Comparison of ENCODE assay signal across 18 cellular contexts in genomic region chr20:647479-648019, GRCh38. TPM values are rescaled to one million over a fixed set of nuclear protein-coding genes. Genes with fewer than 3 reads are reported as not detected.
DNase-seq lines count a peak whose midpoint lies in the region; ATAC-seq, FAIRE-seq and TF ChIP-seq lines count a peak whose summit lies in the region.
"Had no signal": no experiment of that assay in that cellular context is flagged by ENCODE, and none has a peak within 500 bp of the region (broad histone marks: within the 10 kb centered on the region; RNA-seq: fewer than 3 reads in every experiment).

No MANE protein-coding gene starts in this region.

- BruUV-seq in HepG2 (replicated peaks; lab: Mats Ljungman, UMichigan) (no TSS peak), GM12878 (replicated peaks; lab: Mats Ljungman, UMichigan) (TSS peak; percentile 42)

- CTCF ChIA-PET in HepG2 (lab: Yijun Ruan, JAX; ENCODE audit: low intra/inter-chr PET ratio, low total read pairs) (no interaction called here), HEK293 (lab: Yijun Ruan, JAX) (interaction anchor here (0.6 to 4.1 kb wide), 11 partner anchors 20 to 293 kb away, joined by 3 to 130 read pairs (median 4); no protein-coding TSS in a partner anchor), GM12878 (lab: Yijun Ruan, JAX) (interaction anchor here (0.8 to 7.5 kb wide), 8 partner anchors 10 to 293 kb away, joined by 3 to 190 read pairs (median 30); partner anchors contain the start of gene CSNK2A1)

- H3K4me1 ChIP-seq in HepG2 (ENCODE audit: insufficient read depth, low read length): peaks cover 55% of the 10 kb centered on the region
- peaks cover 0 to 23% (median 5%) of the 10 kb centered on the region in 4 donors for H3K4me1 ChIP-seq in right lobe of liver
- H3K4me1 ChIP-seq in HEK293 (ENCODE audit: control insufficient read depth, insufficient read depth, low read length): no peaks in the 10 kb centered on the region
- peaks cover 6% of the 10 kb centered on the region; the same call in 1 of the 2 replicates for H3K4me1 ChIP-seq in GM12878 (ENCODE audit: control insufficient read depth, insufficient read depth, low read length)

- no peak overlapping the region for H2AFZ ChIP-seq in HepG2 (ENCODE audit: low read length)
- H2AFZ ChIP-seq in GM12878 (ENCODE audit: control insufficient read depth, low read depth, low read length): no peak overlapping the region

- no peak for ATAC-seq in HepG2
- ATAC-seq in right lobe of liver: no peak
- no peak for ATAC-seq in GM12878

- H3K4me2 ChIP-seq in HepG2 (ENCODE audit: low read depth, low read length) (no peak overlapping the region), GM12878 (ENCODE audit: control insufficient read depth, insufficient read depth) (no peak overlapping the region)

- POLR2A ChIA-PET in HepG2 (lab: Yijun Ruan, JAX) (interaction anchor here (0.7 to 2.1 kb wide), 2 partner anchors 91 to 105 kb away, joined by 4 to 5 read pairs; no protein-coding TSS in a partner anchor), HEK293 (lab: Yijun Ruan, JAX) (no interaction called here), GM12878 (lab: Charles Lee) (no interaction called here)

- TF ChIP-seq EP300 in HepG2 (IDR thresholded peaks at IDR 0.05; ENCODE audit: low read depth in 2 of 2, low read length in 2 of 2) (no peak), HepG2 (CRISPR knock-in tag; IDR thresholded peaks at IDR 0.05; ENCODE audit: borderline replicate concordance) (peak; percentile 28; the same call in 1 of the 2 replicates), GM12878 (IDR thresholded peaks at IDR 0.05; ENCODE audit: borderline replicate concordance in 1 of 2, control insufficient read depth in 1 of 2, low read depth in 2 of 2, low read length in 2 of 2) (no peak)

- H3K4me3 ChIP-seq in HepG2 (replicated peaks in 1 of 3; ENCODE audit: insufficient read depth in 1 of 3, low read depth in 2 of 3, low read length in 3 of 3) (no peak overlapping the region), right lobe of liver (no peak overlapping the region), HEK293 (ENCODE audit: low read depth, low read length) (no peak overlapping the region), GM12878 (no peak overlapping the region)

- TF ChIP-seq RAD21 in HepG2 (CRISPR knock-in tag; IDR thresholded peaks at IDR 0.05) (no peak), GM12878 (IDR thresholded peaks at IDR 0.05; ENCODE audit: insufficient read depth, low read depth, low read length) (no peak)

- TF ChIP-seq POLR2A in HepG2 (IDR thresholded peaks at IDR 0.05; ENCODE audit: insufficient read depth in 1 of 2, low read depth in 2 of 2, low read length in 2 of 2): 0 out of 4 replicates have a peak, but pooled peaks of 1 of the 2 experiments have one; percentile 43
- no peak for TF ChIP-seq POLR2A in right lobe of liver (IDR thresholded peaks at IDR 0.05)
- no peak for TF ChIP-seq POLR2A in GM12878 (IDR thresholded peaks at IDR 0.05; ENCODE audit: low read depth, low read length)

- intact Hi-C loops in HepG2 (cut with micrococcal nuclease; ENCODE audit: unreplicated experiment): loop anchor here (5.0 kb wide), 2 partner anchors 105 to 285 kb away; partner anchors contain the start of gene CSNK2A1
- intact Hi-C loops in right lobe of liver (cut with DNase I): no loop called here
- intact Hi-C loops in GM12878 (cut with micrococcal nuclease; ENCODE audit: unreplicated experiment): no loop called here

- H3K27ac ChIP-seq in HepG2 (ENCODE audit: extremely low read length, insufficient read depth, low read length) (peak overlapping the region; percentile 52), right lobe of liver (no peak overlapping the region), HEK293 (ENCODE audit: extremely low read depth, low read depth, low read length) (no peak overlapping the region), GM12878 (ENCODE audit: control insufficient read depth, insufficient read depth) (no peak overlapping the region), temporal lobe (ENCODE audit: low read depth, low read length) (peak overlapping the region; percentile 3)
- H3K27ac ChIP-seq: C4-2B had no signal

- peaks cover 11 to 34% of the 10 kb centered on the region in 2 experiments for H3K36me3 ChIP-seq in HepG2 (replicated peaks in 1 of 2; ENCODE audit: control insufficient read depth in 1 of 2, insufficient read depth in 2 of 2, low read length in 2 of 2)
- H3K36me3 ChIP-seq in right lobe of liver: peaks cover 0 to 31% (median 15%) of the 10 kb centered on the region in 4 donors
- H3K36me3 ChIP-seq in HEK293 (ENCODE audit: control insufficient read depth in 2 of 2, insufficient read depth in 1 of 2, low read length in 2 of 2): peaks cover 5 to 45% of the 10 kb centered on the region in 2 experiments; a peak in 2 of 3 replicates
- H3K36me3 ChIP-seq in GM12878 (ENCODE audit: control insufficient read depth in 2 of 2, insufficient read depth in 2 of 2, low read length in 1 of 2): peaks cover 0 to 4% of the 10 kb centered on the region in 2 experiments; a peak in 3 of 4 replicates

- peaks cover 10% of the 10 kb centered on the region for H3K79me2 ChIP-seq in HepG2 (ENCODE audit: insufficient read depth, low read length)
- peaks cover 10% of the 10 kb centered on the region for H3K79me2 ChIP-seq in GM12878 (ENCODE audit: control insufficient read depth, insufficient read depth, low read length)

- SMC1A ChIA-PET in GM12878 (lab: Charles Lee; ENCODE audit: uncharacterized antibody, unreplicated experiment): interaction anchor here (1.4 to 5.2 kb wide), 3 partner anchors 11 to 86 kb away, joined by 3 to 75 read pairs (median 8); no protein-coding TSS in a partner anchor

- H4K20me1 ChIP-seq in HepG2 (ENCODE audit: insufficient read depth, low read length) (peaks cover 7% of the 10 kb centered on the region), GM12878 (ENCODE audit: control insufficient read depth, insufficient read depth) (no peaks in the 10 kb centered on the region)

- DNase-seq in HepG2 (ENCODE audit: low spot score) (no peak), right lobe of liver (no peak), GM12878 (ENCODE audit: low read depth, low spot score) (no peak), COLO668 (lab: John Stamatoyannopoulos, UW; ENCODE audit: unreplicated experiment) (no peak), NCI-H446 treated with DMSO at 0.1 percent for 48 hours (lab: John Stamatoyannopoulos, UW) (no peak)
- DNase-seq: AML-193; CD4-positive, alpha-beta T cell; DMS79 treated with DMSO at 0.1 percent for 48 hours; GF-D8; H9 had no signal

- H3K9me3 ChIP-seq in HepG2 (ENCODE audit: low read length) (no peaks in the 10 kb centered on the region), right lobe of liver (no peaks in the 10 kb centered on the region), HEK293 (ENCODE audit: control insufficient read depth, insufficient read depth, low read depth, low read length) (no peaks in the 10 kb centered on the region), GM12878 (replicated peaks; ENCODE audit: control insufficient read depth, insufficient read depth, low read length) (no peaks in the 10 kb centered on the region)

- H3K9ac ChIP-seq in HepG2 (ENCODE audit: insufficient read depth, low read depth, low read length) (no peak overlapping the region), GM12878 (ENCODE audit: control insufficient read depth, insufficient read depth, low read length) (no peak overlapping the region)

- RAD21 ChIA-PET in GM12878 (lab: Charles Lee; ENCODE audit: unreplicated experiment): interaction anchor here (1.4 to 4.3 kb wide), 2 partner anchors 85 to 87 kb away, joined by 5 to 29 read pairs; no protein-coding TSS in a partner anchor

- FAIRE-seq in HepG2 (lab: Jason Lieb, UNC) (no peak), GM12878 (lab: Jason Lieb, UNC) (no peak)
- FAIRE-seq: GM19239, H1 had no signal

- in situ Hi-C loops in HepG2 (cut with HindIII; ENCODE audit: extremely low pct_ligation_motif_present, low pct_unique_long_range_greater_than_20kb) (loop anchor here (5.0 to 10.0 kb wide), 2 partner anchors 85 to 293 kb away; no protein-coding TSS in a partner anchor), GM12878 (cut with MboI) (loop anchor here (5.0 kb wide), 2 partner anchors 85 to 295 kb away; no protein-coding TSS in a partner anchor)

- no peaks in the 10 kb centered on the region; a peak in 1 of 5 replicates for H3K27me3 ChIP-seq in HepG2 (ENCODE audit: control insufficient read depth in 1 of 2, insufficient read depth in 2 of 2, low read length in 2 of 2)
- H3K27me3 ChIP-seq in right lobe of liver: no peaks in the 10 kb centered on the region
- H3K27me3 ChIP-seq in GM12878 (replicated peaks in 1 of 2; ENCODE audit: control insufficient read depth in 2 of 2, insufficient read depth in 2 of 2, low read length in 1 of 2): no peaks in the 10 kb centered on the region

- TF ChIP-seq CTCF in HepG2 (CRISPR knock-in tag; IDR thresholded peaks at IDR 0.05) (no peak), right lobe of liver (IDR thresholded peaks at IDR 0.05) (no peak), HEK293 (tag by site-specific recombination; IDR thresholded peaks at IDR 0.05) (no peak), GM12878 (IDR thresholded peaks at IDR 0.05 in 2 of 3, conservative IDR thresholded peaks at IDR 0.05 in 1 of 3; ENCODE audit: control insufficient read depth in 2 of 3, extremely low read depth in 1 of 3, insufficient read depth in 1 of 3, low read depth in 3 of 3, low read length in 3 of 3) (no peak)

- WGBS in HepG2 (ENCODE audit: low lambda C conversion rate): 94% methylated on average over 2 of the region's 2 CpGs
- 100% methylated on average over 1 of the region's 2 CpGs for WGBS in right lobe of liver (ENCODE audit: insufficient coverage, low coverage, low lambda C conversion rate, missing lambda C conversion rate)
- WGBS in GM12878 (ENCODE audit: insufficient coverage, insufficient replicate concordance, low lambda C conversion rate, missing lambda C conversion rate): 96% methylated on average over 2 of the region's 2 CpGs

RNA-seq across cellular contexts. Expression of gene SRXN1, which starts 5.5 kb away (rescaled TPM):
- total RNA-seq in HepG2 (2016; rRNA removed; fragmentation: Illumina TruSeq; extraction: Trizol) (87.7 and 98.2 TPM in 2 replicates), right lobe of liver (100 to 1,000 TPM in 2 of 6 experiments, 10 to 100 TPM in 4; 14.4 to 166 (median 46.0) TPM), GM12878 (2014; rRNA removed) (19.3 and 20.5 TPM in 2 replicates), GM12878 (2014; rRNA removed; fragmentation: Illumina TruSeq; extraction: Trizol) (14.4 and 14.8 TPM in 2 replicates), GM12878 (2021) (15.8 and 16.0 TPM in 2 replicates), temporal lobe (8.9 TPM)
- total RNA-seq in HepG2 (2016; cell fraction: cytosol; rRNA removed; fragmentation: Illumina TruSeq; extraction: Trizol; ENCODE audit: low read depth): 26.2 and 26.7 TPM in 2 replicates
- total RNA-seq in HepG2 (2016; cell fraction: insoluble cytoplasmic fraction; rRNA removed; fragmentation: Illumina TruSeq; extraction: Trizol): 85.6 and 95.5 TPM in 2 replicates
- 86.8 and 92.3 TPM in 2 replicates for total RNA-seq in HepG2 (2016; cell fraction: membrane; rRNA removed; fragmentation: Illumina TruSeq; extraction: Trizol)
- 37.3 and 40.4 TPM in 2 replicates for total RNA-seq in HepG2 (2016; cell fraction: nucleus; rRNA removed; fragmentation: Illumina TruSeq; extraction: Trizol)
- polyA plus RNA-seq in HepG2 (2011; rRNA removed) (29.9 and 41.3 TPM in 2 replicates), GM12878 (2011; rRNA removed) (17.6 and 17.8 TPM in 2 replicates), GM12878 (2014; fragmentation: Illumina TruSeq; extraction: Trizol) (19.3 and 19.6 TPM in 2 replicates), GM12878 (2014; fragmentation: Nextera tagmentation; extraction: Ambion mirVana) (1 to 10 TPM; 4.1 to 7.5 TPM), GM12878 (2014; rRNA removed) (13.7 and 14.2 TPM in 2 replicates), GM12878 (2016; fragmentation: Nextera tagmentation; extraction: Ambion mirVana) (10 to 100 TPM; 15.2 to 17.9 TPM)
- polyA plus RNA-seq in HepG2 (2011; cell fraction: cytosol; rRNA removed): 26.1 and 37.8 TPM in 2 replicates
- polyA plus RNA-seq in HepG2 (2011; cell fraction: nucleus; rRNA removed): 10.4 and 16.8 TPM in 2 replicates
- 39.7 and 59.3 TPM in 2 replicates for polyA plus RNA-seq in HepG2 (2012)
- 18.8 and 21.5 TPM in 2 replicates for polyA plus RNA-seq in HepG2 (2016; cell fraction: cytosol; fragmentation: Illumina TruSeq; extraction: Trizol; ENCODE audit: low read depth)
- 78.8 and 84.6 TPM in 2 replicates for polyA plus RNA-seq in HepG2 (2016; cell fraction: insoluble cytoplasmic fraction; fragmentation: Illumina TruSeq; extraction: Trizol; ENCODE audit: low read depth)
- 49.8 and 51.3 TPM in 2 replicates for polyA plus RNA-seq in HepG2 (2016; cell fraction: membrane; fragmentation: Illumina TruSeq; extraction: Trizol; ENCODE audit: low read depth)
- 53.3 and 55.5 TPM in 2 replicates for polyA plus RNA-seq in HepG2 (2016; cell fraction: nucleus; fragmentation: Illumina TruSeq; extraction: Trizol; ENCODE audit: insufficient read depth, low read depth)
- polyA minus RNA-seq in HepG2 (2011; rRNA and poly(A)+ RNA removed; ENCODE audit: low replicate concordance): 29.6 and 43.5 TPM in 2 replicates
- polyA minus RNA-seq in HepG2 (2011; cell fraction: cytosol; rRNA and poly(A)+ RNA removed): 17.1 and 26.2 TPM in 2 replicates
- 8.4 and 15.7 TPM in 2 replicates for polyA minus RNA-seq in HepG2 (2011; cell fraction: nucleus; rRNA and poly(A)+ RNA removed)
- total RNA-seq in GM12878 (2013; cell fraction: nucleolus; rRNA removed): 3.0 and 4.5 TPM in 2 replicates
- polyA plus RNA-seq in GM12878 (2011; ENCODE audit: low read depth): 8.8 TPM
- polyA plus RNA-seq in GM12878 (2011; cell fraction: cytosol; rRNA removed): 12.6 and 14.4 TPM in 2 replicates
- polyA plus RNA-seq in GM12878 (2011; cell fraction: nucleus; rRNA removed): 7.6 and 8.1 TPM in 2 replicates
- 9.3 and 9.8 TPM in 2 replicates for polyA plus RNA-seq in GM12878 (2012)
- polyA minus RNA-seq in GM12878 (2011; rRNA and poly(A)+ RNA removed): 12.8 and 17.8 TPM in 2 replicates
- 6.3 and 6.7 TPM in 2 replicates for polyA minus RNA-seq in GM12878 (2011; cell fraction: cytosol; rRNA and poly(A)+ RNA removed)
- 2.3 and 3.5 TPM in 2 replicates for polyA minus RNA-seq in GM12878 (2011; cell fraction: nucleus; rRNA and poly(A)+ RNA removed)

RNA-seq across cellular contexts. Expression of gene SCRT2, which starts 28.1 kb away (rescaled TPM):
- total RNA-seq in HepG2 (2016; rRNA removed; fragmentation: Illumina TruSeq; extraction: Trizol) (not detected in 2 replicates), right lobe of liver (not detected), GM12878 (2014; rRNA removed) (not detected in 2 replicates), GM12878 (2014; rRNA removed; fragmentation: Illumina TruSeq; extraction: Trizol) (not detected in 2 replicates), GM12878 (2021) (not detected in 2 replicates), temporal lobe (4.7 TPM)
- total RNA-seq in HepG2 (2016; cell fraction: cytosol; rRNA removed; fragmentation: Illumina TruSeq; extraction: Trizol; ENCODE audit: low read depth): not detected in 2 replicates
- total RNA-seq in HepG2 (2016; cell fraction: insoluble cytoplasmic fraction; rRNA removed; fragmentation: Illumina TruSeq; extraction: Trizol): not detected in 2 replicates
- not detected in 2 replicates for total RNA-seq in HepG2 (2016; cell fraction: membrane; rRNA removed; fragmentation: Illumina TruSeq; extraction: Trizol)
- total RNA-seq in HepG2 (2016; cell fraction: nucleus; rRNA removed; fragmentation: Illumina TruSeq; extraction: Trizol): not detected in 2 replicates
- polyA plus RNA-seq in HepG2 (2011; rRNA removed) (not detected in 2 replicates), GM12878 (2011; rRNA removed) (not detected in 2 replicates), GM12878 (2014; fragmentation: Illumina TruSeq; extraction: Trizol) (not detected in 2 replicates), GM12878 (2014; fragmentation: Nextera tagmentation; extraction: Ambion mirVana) (not detected), GM12878 (2014; rRNA removed) (not detected in 2 replicates), GM12878 (2016; fragmentation: Nextera tagmentation; extraction: Ambion mirVana) (not detected)
- polyA plus RNA-seq in HepG2 (2011; cell fraction: cytosol; rRNA removed): not detected in 2 replicates
- not detected in 2 replicates for polyA plus RNA-seq in HepG2 (2011; cell fraction: nucleus; rRNA removed)
- not detected in 2 replicates for polyA plus RNA-seq in HepG2 (2012)
- not detected in 2 replicates for polyA plus RNA-seq in HepG2 (2016; cell fraction: cytosol; fragmentation: Illumina TruSeq; extraction: Trizol; ENCODE audit: low read depth)
- polyA plus RNA-seq in HepG2 (2016; cell fraction: insoluble cytoplasmic fraction; fragmentation: Illumina TruSeq; extraction: Trizol; ENCODE audit: low read depth): not detected in 2 replicates
- polyA plus RNA-seq in HepG2 (2016; cell fraction: membrane; fragmentation: Illumina TruSeq; extraction: Trizol; ENCODE audit: low read depth): not detected in 2 replicates
- not detected in 2 replicates for polyA plus RNA-seq in HepG2 (2016; cell fraction: nucleus; fragmentation: Illumina TruSeq; extraction: Trizol; ENCODE audit: insufficient read depth, low read depth)
- polyA minus RNA-seq in HepG2 (2011; rRNA and poly(A)+ RNA removed; ENCODE audit: low replicate concordance): not detected in 2 replicates
- not detected in 2 replicates for polyA minus RNA-seq in HepG2 (2011; cell fraction: cytosol; rRNA and poly(A)+ RNA removed)
- polyA minus RNA-seq in HepG2 (2011; cell fraction: nucleus; rRNA and poly(A)+ RNA removed): not detected in 2 replicates
- total RNA-seq in GM12878 (2013; cell fraction: nucleolus; rRNA removed): not detected in 2 replicates
- not detected for polyA plus RNA-seq in GM12878 (2011; ENCODE audit: low read depth)
- polyA plus RNA-seq in GM12878 (2011; cell fraction: cytosol; rRNA removed): 0.01 TPM in 1 of 2 replicates, not detected in the other
- polyA plus RNA-seq in GM12878 (2011; cell fraction: nucleus; rRNA removed): 0.12 and 0.13 TPM in 2 replicates
- polyA plus RNA-seq in GM12878 (2012): not detected in 2 replicates
- polyA minus RNA-seq in GM12878 (2011; rRNA and poly(A)+ RNA removed): 0.05 TPM in 1 of 2 replicates, not detected in the other
- not detected in 2 replicates for polyA minus RNA-seq in GM12878 (2011; cell fraction: cytosol; rRNA and poly(A)+ RNA removed)
- 0.10 TPM in 1 of 2 replicates, not detected in the other for polyA minus RNA-seq in GM12878 (2011; cell fraction: nucleus; rRNA and poly(A)+ RNA removed)
- total RNA-seq: A172; CD4-positive, alpha-beta T cell; H9; HT-29 had no signal
- polyA plus RNA-seq: BJ had no signal

RNA-seq across cellular contexts. Expression of gene TCF15, which starts 37.4 kb away (rescaled TPM):
- not detected in 2 replicates for total RNA-seq in HepG2 (2016; rRNA removed; fragmentation: Illumina TruSeq; extraction: Trizol)
- total RNA-seq in HepG2 (2016; cell fraction: cytosol; rRNA removed; fragmentation: Illumina TruSeq; extraction: Trizol; ENCODE audit: low read depth): not detected in 2 replicates
- total RNA-seq in HepG2 (2016; cell fraction: insoluble cytoplasmic fraction; rRNA removed; fragmentation: Illumina TruSeq; extraction: Trizol): not detected in 2 replicates
- not detected in 2 replicates for total RNA-seq in HepG2 (2016; cell fraction: membrane; rRNA removed; fragmentation: Illumina TruSeq; extraction: Trizol)
- total RNA-seq in HepG2 (2016; cell fraction: nucleus; rRNA removed; fragmentation: Illumina TruSeq; extraction: Trizol): not detected in 2 replicates
- polyA plus RNA-seq in HepG2 (2011; rRNA removed): not detected in 2 replicates
- not detected in 2 replicates for polyA plus RNA-seq in HepG2 (2011; cell fraction: cytosol; rRNA removed)
- polyA plus RNA-seq in HepG2 (2011; cell fraction: nucleus; rRNA removed): not detected in 2 replicates
- polyA plus RNA-seq in HepG2 (2012): not detected in 2 replicates
- not detected in 2 replicates for polyA plus RNA-seq in HepG2 (2016; cell fraction: cytosol; fragmentation: Illumina TruSeq; extraction: Trizol; ENCODE audit: low read depth)
- polyA plus RNA-seq in HepG2 (2016; cell fraction: insoluble cytoplasmic fraction; fragmentation: Illumina TruSeq; extraction: Trizol; ENCODE audit: low read depth): not detected in 2 replicates
- polyA plus RNA-seq in HepG2 (2016; cell fraction: membrane; fragmentation: Illumina TruSeq; extraction: Trizol; ENCODE audit: low read depth): not detected in 2 replicates
- polyA plus RNA-seq in HepG2 (2016; cell fraction: nucleus; fragmentation: Illumina TruSeq; extraction: Trizol; ENCODE audit: insufficient read depth, low read depth): not detected in 2 replicates
- not detected in 2 replicates for polyA minus RNA-seq in HepG2 (2011; rRNA and poly(A)+ RNA removed; ENCODE audit: low replicate concordance)
- not detected in 2 replicates for polyA minus RNA-seq in HepG2 (2011; cell fraction: cytosol; rRNA and poly(A)+ RNA removed)
- not detected in 2 replicates for polyA minus RNA-seq in HepG2 (2011; cell fraction: nucleus; rRNA and poly(A)+ RNA removed)
- under 1 TPM in 1 of 6 experiments, not detected in 5; 0.33 TPM for total RNA-seq in right lobe of liver
- not detected in 2 replicates for total RNA-seq in GM12878 (2013; cell fraction: nucleolus; rRNA removed)
- total RNA-seq in GM12878 (2014; rRNA removed): not detected in 2 replicates
- not detected in 2 replicates for total RNA-seq in GM12878 (2014; rRNA removed; fragmentation: Illumina TruSeq; extraction: Trizol)
- not detected in 2 replicates for total RNA-seq in GM12878 (2021)
- polyA plus RNA-seq in GM12878 (2011; ENCODE audit: low read depth): not detected
- 0.08 TPM in 1 of 2 replicates, not detected in the other for polyA plus RNA-seq in GM12878 (2011; rRNA removed)
- polyA plus RNA-seq in GM12878 (2011; cell fraction: cytosol; rRNA removed): 0.07 and 0.10 TPM in 2 replicates
- polyA plus RNA-seq in GM12878 (2011; cell fraction: nucleus; rRNA removed): 0.07 TPM in 1 of 2 replicates, not detected in the other
- polyA plus RNA-seq in GM12878 (2012): 0.41 and 0.42 TPM in 2 replicates
- not detected in 2 replicates for polyA plus RNA-seq in GM12878 (2014; fragmentation: Illumina TruSeq; extraction: Trizol)
- not detected for polyA plus RNA-seq in GM12878 (2014; fragmentation: Nextera tagmentation; extraction: Ambion mirVana)
- polyA plus RNA-seq in GM12878 (2014; rRNA removed): not detected in 2 replicates
- polyA plus RNA-seq in GM12878 (2016; fragmentation: Nextera tagmentation; extraction: Ambion mirVana): not detected
- not detected in 2 replicates for polyA minus RNA-seq in GM12878 (2011; rRNA and poly(A)+ RNA removed)
- not detected in 2 replicates for polyA minus RNA-seq in GM12878 (2011; cell fraction: cytosol; rRNA and poly(A)+ RNA removed)
- polyA minus RNA-seq in GM12878 (2011; cell fraction: nucleus; rRNA and poly(A)+ RNA removed): not detected in 2 replicates
- total RNA-seq in temporal lobe: 0.49 TPM
- total RNA-seq: A172; CD4-positive, alpha-beta T cell; HT-29 had no signal
- polyA plus RNA-seq: BJ had no signal

Comparison
In these comparisons a context has a peak if more than half of its experiments do, and no peak if none do; other contexts are left out.
1. H3K27ac ChIP-seq: peak in HepG2 (single experiment) and temporal lobe (single experiment); none in right lobe of liver (0 of 3), HEK293 (single experiment) and GM12878 (single experiment).
2. Of the 63 proteins assayed by ChIP-seq in both HepG2 and HEK293: peak only in HepG2: none; only in HEK293: SETDB1; in both: RBAK; in neither: 61.